In genomic region chr10:3532644-3533043, GRCh38 we compare ENCODE assay signal across 19 cellular contexts.
DNase-seq lines count a peak whose midpoint lies in the region; FAIRE-seq and TF ChIP-seq lines count a peak whose summit lies in the region.
"Had no signal": no experiment of that assay in that cellular context is flagged by ENCODE, and none has a peak within 500 bp of the region (broad histone marks: within the 10 kb centered on the region; RNA-seq: fewer than 3 reads in every experiment).

No MANE protein-coding gene starts in this region.

- H3K4me1 ChIP-seq in esophagus squamous epithelium (peaks cover 0 to 44% (median 12%) of the 10 kb centered on the region in 3 donors), stomach (no peaks in the 10 kb centered on the region)
- H3K4me1 ChIP-seq: uterus had no signal

- H3K9me3 ChIP-seq in esophagus squamous epithelium (no peaks in the 10 kb centered on the region), stomach (no peaks in the 10 kb centered on the region)
- H3K9me3 ChIP-seq: left ventricle myocardium inferior, right atrium auricular region, uterus had no signal

- TF ChIP-seq CTCF in esophagus squamous epithelium (IDR thresholded peaks at IDR 0.05) (no peak), stomach (IDR thresholded peaks at IDR 0.05) (no peak)

- WGBS in esophagus squamous epithelium, 2 donors, result 45 to 77% methylated on average over 5 to 9 of the region's 12 CpGs
- 92 to 94% (median 93%) methylated on average over 8 to 12 of the region's 12 CpGs for WGBS in stomach, 5 donors

- H3K27me3 ChIP-seq in esophagus squamous epithelium, result no peaks in the 10 kb centered on the region
- H3K27me3 ChIP-seq in stomach, result no peaks in the 10 kb centered on the region
- H3K27me3 ChIP-seq: right atrium auricular region, uterus had no signal

- intact Hi-C loops in esophagus squamous epithelium (cut with DNase I) (no loop called here), stomach (cut with DNase I; ENCODE audit: low total_unique reads) (no loop called here)

- no peak for TF ChIP-seq EP300 in stomach (IDR thresholded peaks at IDR 0.05)

- peak; percentile 9 to 38 for DNase-seq in NOMO-1 (lab: John Stamatoyannopoulos, UW; ENCODE audit: unreplicated experiment in 2 of 2)
- no peak for DNase-seq in NOMO-1 treated with dmso at 0.1 percent for 144 hours (lab: John Stamatoyannopoulos, UW; ENCODE audit: unreplicated experiment)
- DNase-seq in RCC 7860 (ENCODE audit: low spot score), result peak; percentile 88
- no peak for DNase-seq in esophagus squamous epithelium (lab: John Stamatoyannopoulos, UW)
- DNase-seq in stomach, result peak; percentile 21
- no peak for DNase-seq in HCEC 1CT
- no peak for DNase-seq in effector CD8-positive, alpha-beta T cell (lab: John Stamatoyannopoulos, UW)
- DNase-seq in HTR-8/SVneo (ENCODE audit: insufficient read length, low spot score), result no peak
- DNase-seq: activated CD4-positive, alpha-beta memory T cell treated with anti-CD3 and anti-CD28 coated beads, Interleukin-2, amount 10 ng/mL, durations not matched to agents 7 days and 5 days; activated effector memory CD4-positive, alpha-beta T cell treated with Interleukin-2 at 50 U/mL for 16 hours; COR-L47; dermis blood vessel endothelial cell; GM23248; left ventricle myocardium inferior; NCI-H2029; uterus had no signal

- H3K4me3 ChIP-seq in esophagus squamous epithelium, result no peak overlapping the region
- no peak overlapping the region for H3K4me3 ChIP-seq in stomach
- H3K4me3 ChIP-seq: GM23248, left ventricle myocardium inferior, right atrium auricular region, uterus had no signal

- peak; percentile 91 for FAIRE-seq in RCC 7860 (lab: Jason Lieb, UNC)
- FAIRE-seq in HTR-8/SVneo (lab: Jason Lieb, UNC), result no peak
- FAIRE-seq: A204.1 had no signal

- no peaks in the 10 kb centered on the region for H3K36me3 ChIP-seq in esophagus squamous epithelium
- no peaks in the 10 kb centered on the region for H3K36me3 ChIP-seq in stomach
- H3K36me3 ChIP-seq: left ventricle myocardium inferior, right atrium auricular region, uterus had no signal

- H3K27ac ChIP-seq in esophagus squamous epithelium (peak overlapping the region in 3 of 4 donors; percentile 9 to 77 (median 70)), stomach (no peak overlapping the region)
- H3K27ac ChIP-seq: GM23248, KMS-11, left ventricle myocardium inferior, right atrium auricular region, uterus had no signal

- no peak for TF ChIP-seq POLR2A in esophagus squamous epithelium (IDR thresholded peaks at IDR 0.05)
- TF ChIP-seq POLR2A in stomach (IDR thresholded peaks at IDR 0.05), result no peak

Comparison
In these comparisons a context has a peak if more than half of its experiments do, and no peak if none do; other contexts are left out.
1. DNase-seq: peak in NOMO-1 (2 of 2), RCC 7860 (single experiment) and stomach (single experiment); none in NOMO-1 treated with dmso at 0.1 percent for 144 hours (single experiment), esophagus squamous epithelium (single experiment), HCEC 1CT (single experiment), effector CD8-positive, alpha-beta T cell (single experiment) and HTR-8/SVneo (single experiment).
2. H3K27ac ChIP-seq: peak in esophagus squamous epithelium (3 of 4); none in stomach (0 of 5).